1 cellular context compared by ENCODE assay signal in the genomic region with DNA sequence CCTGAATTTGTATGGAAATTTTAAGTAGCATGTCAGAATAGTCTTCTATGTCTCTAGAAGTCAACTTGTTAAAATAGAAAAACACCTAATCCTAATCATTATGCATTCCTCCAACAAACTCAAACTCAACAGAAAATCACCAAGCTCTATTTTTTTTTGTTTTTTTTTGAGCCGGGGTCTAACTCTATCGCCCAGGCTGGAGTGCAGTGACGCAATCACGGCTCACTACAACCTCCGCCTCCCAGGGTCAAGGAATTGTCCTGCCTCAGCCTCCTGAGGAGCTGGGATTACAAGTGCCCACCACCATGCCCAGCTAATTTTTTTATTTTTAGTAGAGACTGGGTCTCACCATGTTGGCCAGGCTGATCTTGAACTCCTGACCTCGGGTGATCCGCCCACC.
TF ChIP-seq lines count a peak whose summit lies in the region.

No MANE protein-coding gene starts in this region.

TF ChIP-seq in HepG2, 621 proteins besides CTCF, POLR2A, EP300 and RAD21:
- TF ChIP-seq, protein P1, sequence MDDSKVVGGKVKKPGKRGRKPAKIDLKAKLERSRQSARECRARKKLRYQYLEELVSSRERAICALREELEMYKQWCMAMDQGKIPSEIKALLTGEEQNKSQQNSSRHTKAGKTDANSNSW (CRISPR knock-in tag; IDR thresholded peaks at IDR 0.05; ENCODE audit: borderline replicate concordance): no peak
- peak; percentile 58; the same call in 1 of the 2 replicates for TF ChIP-seq CEBPB (IDR thresholded peaks at IDR 0.05; ENCODE audit: borderline replicate concordance, low read depth, low read length)
- TF ChIP-seq NFRKB (IDR thresholded peaks at IDR 0.05): no peak
- no peak for TF ChIP-seq ZNF678 (CRISPR knock-in tag; IDR thresholded peaks at IDR 0.05)
- no peak for TF ChIP-seq PHF5A (CRISPR knock-in tag; IDR thresholded peaks at IDR 0.05; ENCODE audit: low read depth, unreplicated experiment)
- TF ChIP-seq ZBED4 (CRISPR knock-in tag; IDR thresholded peaks at IDR 0.05; ENCODE audit: borderline replicate concordance): no peak
- TF ChIP-seq ZNF224 (CRISPR knock-in tag; IDR thresholded peaks at IDR 0.05): no peak
